ENCODE assay signal across 8 cellular contexts in genomic region chr6:106973841-106974336, GRCh38. TPM values are rescaled to one million over a fixed set of nuclear protein-coding genes. Genes with fewer than 3 reads are reported as not detected.
A peak's percentile ranks its signal among the peaks of the same experiment; 100 is the strongest.
DNase-seq lines count a peak whose midpoint lies in the region; ATAC-seq and TF ChIP-seq lines count a peak whose summit lies in the region.

No MANE protein-coding gene starts in this region.

- no peak for ATAC-seq in gastroesophageal sphincter

- H3K9me3 ChIP-seq in breast epithelium (no peaks in the 10 kb centered on the region), mucosa of stomach (ENCODE audit: control insufficient read depth, low read length) (no peaks in the 10 kb centered on the region), gastroesophageal sphincter (no peaks in the 10 kb centered on the region)

- H3K36me3 ChIP-seq in breast epithelium (no peaks in the 10 kb centered on the region), mucosa of stomach (ENCODE audit: control insufficient read depth, insufficient read depth, low read length) (no peaks in the 10 kb centered on the region), gastroesophageal sphincter (no peaks in the 10 kb centered on the region)

- WGBS in gastroesophageal sphincter (ENCODE audit: low coverage in 1 of 2), 2 donors = no CpG with 5 or more reads among the region's 31 CpGs

- H3K4me3 ChIP-seq in breast epithelium = peak overlapping the region; percentile 58 to 80 (median 71)
- peak overlapping the region; percentile 97 for H3K4me3 ChIP-seq in mucosa of stomach (ENCODE audit: low read length)
- H3K4me3 ChIP-seq in gastroesophageal sphincter = peak overlapping the region in 1 of 2 donors; percentile 58

- H3K27me3 ChIP-seq in breast epithelium (no peaks in the 10 kb centered on the region), mucosa of stomach (ENCODE audit: control insufficient read depth, insufficient read depth, low read length) (peaks cover 14% of the 10 kb centered on the region), gastroesophageal sphincter (peaks cover 88% of the 10 kb centered on the region)

- TF ChIP-seq EP300 in gastroesophageal sphincter (IDR thresholded peaks at IDR 0.05) = no peak

- no peaks in the 10 kb centered on the region for H3K4me1 ChIP-seq in breast epithelium
- H3K4me1 ChIP-seq in mucosa of stomach (ENCODE audit: control insufficient read depth, insufficient read depth, low read length) = peaks cover 15% of the 10 kb centered on the region
- H3K4me1 ChIP-seq in gastroesophageal sphincter = peaks cover 0 to 28% (median 15%) of the 10 kb centered on the region in 3 donors

- intact Hi-C loops in breast epithelium (cut with DNase I; ENCODE audit: low total_unique reads) = no loop called here
- intact Hi-C loops in posterior vena cava (cut with DNase I) = no loop called here

- DNase-seq in GM13976 (ENCODE audit: low spot score) (peak; percentile 30), NCI-H2107 treated with DMSO at 0.1 percent for 48 hours (lab: John Stamatoyannopoulos, UW; ENCODE audit: unreplicated experiment) (peak; percentile 72), breast epithelium (ENCODE audit: low spot score in 2 of 2) (peak; percentile 19 to 53), activated gamma-delta T cell (lab: John Stamatoyannopoulos, UW) (no peak), NCI-H1694 treated with DMSO at 0.1 percent for 48 hours (lab: John Stamatoyannopoulos, UW) (no peak), posterior vena cava (ENCODE audit: low spot score) (no peak)

- TF ChIP-seq CTCF in GM13976 (IDR thresholded peaks at IDR 0.05; ENCODE audit: borderline replicate concordance, control extremely low read depth, extremely low read depth, insufficient read depth, missing control alignments) (no peak), breast epithelium (IDR thresholded peaks at IDR 0.05) (no peak), gastroesophageal sphincter (IDR thresholded peaks at IDR 0.05) (no peak)

- peak overlapping the region; percentile 97 for H3K9ac ChIP-seq in mucosa of stomach (ENCODE audit: low read length)

- H3K27ac ChIP-seq in breast epithelium (peak overlapping the region; percentile 90 to 93), gastroesophageal sphincter (no peak overlapping the region)

- TF ChIP-seq POLR2A in breast epithelium (IDR thresholded peaks at IDR 0.05) = no peak
- TF ChIP-seq POLR2A in gastroesophageal sphincter (IDR thresholded peaks at IDR 0.05) = no peak

- in situ Hi-C loops in GM13976 (cut with MboI; ENCODE audit: low sequenced_read_pairs, unreplicated experiment) = no loop called here

RNA-seq across cellular contexts. Expression of gene CD24, which starts 0.6 kb away (rescaled TPM):
- total RNA-seq in breast epithelium (100 to 1,000 TPM in 2 of 3 donors, 10 to 100 TPM in 1; 16.8 to 470 (median 201) TPM), gastroesophageal sphincter (100 to 1,000 TPM in 1 of 4 donors, 1 to 10 TPM in 3; 3.1 to 116 (median 5.3) TPM), posterior vena cava (1 to 10 TPM; 3.0 to 7.1 TPM)

RNA-seq across cellular contexts. Expression of gene MTRES1, which starts 54.1 kb away (rescaled TPM):
- total RNA-seq in breast epithelium = 10 to 100 TPM; 10.8 to 13.5 (median 13.3) TPM
- 10 to 100 TPM in 3 of 4 donors, 1 to 10 TPM in 1; 7.7 to 28.0 (median 15.3) TPM for total RNA-seq in gastroesophageal sphincter
- total RNA-seq in posterior vena cava = 10 to 100 TPM; 12.8 to 16.0 TPM

Comparison
In these comparisons a context has a peak if more than half of its experiments do, and no peak if none do; other contexts are left out.
1. DNase-seq: peak in GM13976 (single experiment), NCI-H2107 treated with DMSO at 0.1 percent for 48 hours (single experiment) and breast epithelium (2 of 2); none in activated gamma-delta T cell (single experiment), NCI-H1694 treated with DMSO at 0.1 percent for 48 hours (single experiment) and posterior vena cava (single experiment).
2. H3K27ac ChIP-seq: peak in breast epithelium (2 of 2); none in gastroesophageal sphincter (0 of 4).